Comparison of ENCODE assay signal across 9 cellular contexts in genomic region chr7:155787171-155787851, GRCh38. TPM values are rescaled to one million over a fixed set of nuclear protein-coding genes. Genes with fewer than 3 reads are reported as not detected.
DNase-seq lines count a peak whose midpoint lies in the region; ATAC-seq, FAIRE-seq and TF ChIP-seq lines count a peak whose summit lies in the region.
"Had no signal": no experiment of that assay in that cellular context is flagged by ENCODE, and none has a peak within 500 bp of the region (broad histone marks: within the 10 kb centered on the region; RNA-seq: fewer than 3 reads in every experiment).

No MANE protein-coding gene starts in this region.

- no peak for TF ChIP-seq CTCF in activated B cell treated with CpG ODN at 0.5 μM for 24 hours (IDR thresholded peaks at IDR 0.05)
- no peak for TF ChIP-seq CTCF in heart left ventricle (IDR thresholded peaks at IDR 0.05)
- TF ChIP-seq CTCF in prostate gland (IDR thresholded peaks at IDR 0.05): no peak

- H3K9me3 ChIP-seq in heart left ventricle (no peaks in the 10 kb centered on the region), prostate gland (no peaks in the 10 kb centered on the region)

- intact Hi-C loops in activated B cell treated with CpG ODN at 0.5 μM for 24 hours (cut with micrococcal nuclease) (no loop called here), heart left ventricle (cut with DNase I) (no loop called here), prostate gland (cut with DNase I) (no loop called here)

- H3K36me3 ChIP-seq in heart left ventricle (peaks cover 0 to 20% (median 10%) of the 10 kb centered on the region in 9 donors), prostate gland (peaks cover 0 to 4% of the 10 kb centered on the region in 2 donors)

- H3K4me3 ChIP-seq in heart left ventricle: peak overlapping the region in 11 of 12 donors; percentile 7 to 61 (median 47)
- peak overlapping the region; percentile 26 to 31 for H3K4me3 ChIP-seq in prostate gland

- H3K4me3 Mint-ChIP-seq in activated B cell treated with CpG ODN at 0.5 μM for 24 hours: no peak overlapping the region

- H3K27me3 ChIP-seq in heart left ventricle (peaks cover 0 to 15% (median 0%) of the 10 kb centered on the region in 9 donors), prostate gland (replicated peaks; ENCODE audit: insufficient read depth) (no peaks in the 10 kb centered on the region)

- H3K4me1 ChIP-seq in heart left ventricle (peaks cover 0 to 14% (median 1%) of the 10 kb centered on the region in 12 donors), prostate gland (replicated peaks) (no peaks in the 10 kb centered on the region)

- no peak for FAIRE-seq in urothelium cell line (lab: Jason Lieb, UNC)

- 2 to 5% (median 4%) methylated on average over 20 to 68 of the region's 68 CpGs for WGBS in heart left ventricle, 4 donors
- 1% methylated on average over 61 of the region's 68 CpGs for WGBS in prostate gland

- H3K4me1 Mint-ChIP-seq in activated B cell treated with CpG ODN at 0.5 μM for 24 hours: peaks cover 11% of the 10 kb centered on the region

- CTCF ChIA-PET in activated B cell treated with CpG ODN at 0.5 μM for 24 hours (lab: Charles Lee): interaction anchor here (0.7 kb wide), 1 partner anchor 1530 kb away, joined by 4 read pairs; no protein-coding TSS in a partner anchor

- TF ChIP-seq POLR2A in heart left ventricle (IDR thresholded peaks at IDR 0.05) (no peak), prostate gland (IDR thresholded peaks at IDR 0.05) (no peak)

- no peak overlapping the region for H3K27ac ChIP-seq in heart left ventricle
- no peak overlapping the region for H3K27ac ChIP-seq in prostate gland

- DNase-seq in EL: peak; percentile 37
- no peak for DNase-seq in activated B cell treated with CpG ODN at 0.5 μM for 24 hours
- DNase-seq in heart left ventricle: peak in 1 of 5 donors; percentile 54
- DNase-seq in prostate gland (ENCODE audit: low spot score): no peak
- no peak for DNase-seq in A172 (ENCODE audit: low spot score)
- no peak for DNase-seq in urothelium cell line (ENCODE audit: low spot score)
- DNase-seq in HPDE6-E6E7 (ENCODE audit: extremely low spot score): no peak
- no peak for DNase-seq in NCI-H774 (lab: John Stamatoyannopoulos, UW)
- DNase-seq: effector CD4-positive, alpha-beta T cell had no signal

- H3K27me3 Mint-ChIP-seq in activated B cell treated with CpG ODN at 0.5 μM for 24 hours: peaks cover 14% of the 10 kb centered on the region

- ATAC-seq in activated B cell treated with CpG ODN at 0.5 μM for 24 hours (ENCODE audit: low read depth) (peak; percentile 25), heart left ventricle (peak in 3 of 4 donors; percentile 35 to 67 (median 40))

- POLR2A ChIA-PET in activated B cell treated with CpG ODN at 0.5 μM for 24 hours (lab: Charles Lee): no interaction called here

- peaks cover 29% of the 10 kb centered on the region for H3K36me3 Mint-ChIP-seq in activated B cell treated with CpG ODN at 0.5 μM for 24 hours (ENCODE audit: low read depth)

- no peaks in the 10 kb centered on the region for H3K9me3 Mint-ChIP-seq in activated B cell treated with CpG ODN at 0.5 μM for 24 hours

- no peak overlapping the region for H3K27ac Mint-ChIP-seq in activated B cell treated with CpG ODN at 0.5 μM for 24 hours

RNA-seq across cellular contexts. Expression of gene SHH, which starts 25.0 kb away (rescaled TPM):
- not detected in 2 replicates for total RNA-seq in activated B cell treated with CpG ODN at 0.5 μM for 24 hours
- not detected for total RNA-seq in heart left ventricle
- not detected for polyA plus RNA-seq in heart left ventricle
- 1 to 10 TPM in 1 of 2 donors, under 1 TPM in 1; 0.32 to 1.2 TPM for total RNA-seq in prostate gland
- total RNA-seq in A172 (2014; rRNA removed; shearing (Covaris generic)): 0.03 and 0.12 TPM in 2 replicates
